28 cellular contexts compared by ENCODE assay signal in genomic region chr12:57708296-57708695, GRCh38.
"Had no signal": no experiment of that assay in that cellular context is flagged by ENCODE, and none has a peak within 500 bp of the region (broad histone marks: within the 10 kb centered on the region; RNA-seq: fewer than 3 reads in every experiment).

No MANE protein-coding gene starts in this region.

- H3K4me1 ChIP-seq: stomach, suprapubic skin, testis, thyroid gland, tibial artery, tibial nerve, transverse colon, upper lobe of left lung, upper lobe of right lung, uterus, vagina had no signal

- H3K27ac Mint-ChIP-seq: stimulated activated effector memory CD8-positive, alpha-beta T cell treated with anti-CD3 and anti-CD28 coated beads, Interleukin-12 subunit alpha, Interleukin-12 subunit beta, amount 100 ng/mL, for 72 hours; stimulated activated memory B cell treated with anti-CD40 and anti-IgM and Interleukin-4, amounts not matched to agents 10 μg/mL and 1 μg/mL and 100 μg/mL, for 72 hours; stimulated activated naive B cell treated with anti-CD40 and anti-IgM and Interleukin-4, amounts not matched to agents 10 μg/mL and 1 μg/mL and 100 μg/mL, for 72 hours; stimulated activated naive CD8-positive, alpha-beta T cell treated with anti-CD3 and anti-CD28 coated beads, Interleukin-15, Interleukin-2, amounts not matched to agents 100 ng/mL and 50 ng/mL, for 24 hours; type B pancreatic cell had no signal

- H3K9me3 ChIP-seq: suprapubic skin, testis, thoracic aorta, thyroid gland, transverse colon, upper lobe of right lung, vagina had no signal

- H3K36me3 ChIP-seq: uterus had no signal

- H3K9me3 Mint-ChIP-seq: stimulated activated effector memory CD8-positive, alpha-beta T cell treated with anti-CD3 and anti-CD28 coated beads, Interleukin-12 subunit alpha, Interleukin-12 subunit beta, amount 100 ng/mL, for 72 hours; stimulated activated memory B cell treated with anti-CD40 and anti-IgM and Interleukin-4, amounts not matched to agents 10 μg/mL and 1 μg/mL and 100 μg/mL, for 72 hours; stimulated activated naive B cell treated with anti-CD40 and anti-IgM and Interleukin-4, amounts not matched to agents 10 μg/mL and 1 μg/mL and 100 μg/mL, for 72 hours; stimulated activated naive CD8-positive, alpha-beta T cell treated with anti-CD3 and anti-CD28 coated beads, Interleukin-15, amount 100 ng/mL, for 72 hours; stimulated activated naive CD8-positive, alpha-beta T cell treated with anti-CD3 and anti-CD28 coated beads, Interleukin-15, Interleukin-2, amounts not matched to agents 100 ng/mL and 50 ng/mL, for 24 hours; type B pancreatic cell had no signal

- H3K4me3 ChIP-seq: stomach, suprapubic skin, testis, thoracic aorta, thyroid gland, tibial artery, tibial nerve, transverse colon, upper lobe of left lung, upper lobe of right lung, uterus, vagina had no signal

- H3K4me3 Mint-ChIP-seq: stimulated activated effector memory CD8-positive, alpha-beta T cell treated with anti-CD3 and anti-CD28 coated beads, Interleukin-12 subunit alpha, Interleukin-12 subunit beta, amount 100 ng/mL, for 72 hours; stimulated activated memory B cell treated with anti-CD40 and anti-IgM and Interleukin-4, amounts not matched to agents 10 μg/mL and 1 μg/mL and 100 μg/mL, for 72 hours; stimulated activated naive B cell treated with anti-CD40 and anti-IgM and Interleukin-4, amounts not matched to agents 10 μg/mL and 1 μg/mL and 100 μg/mL, for 72 hours; stimulated activated naive CD8-positive, alpha-beta T cell treated with anti-CD3 and anti-CD28 coated beads, Interleukin-15, amount 100 ng/mL, for 72 hours; stimulated activated naive CD8-positive, alpha-beta T cell treated with anti-CD3 and anti-CD28 coated beads, Interleukin-15, Interleukin-2, amounts not matched to agents 100 ng/mL and 50 ng/mL, for 24 hours; type B pancreatic cell had no signal

- H3K4me1 Mint-ChIP-seq: stimulated activated effector memory CD8-positive, alpha-beta T cell treated with anti-CD3 and anti-CD28 coated beads, Interleukin-12 subunit alpha, Interleukin-12 subunit beta, amount 100 ng/mL, for 72 hours; stimulated activated naive CD8-positive, alpha-beta T cell treated with anti-CD3 and anti-CD28 coated beads, Interleukin-15, amount 100 ng/mL, for 72 hours had no signal

- ATAC-seq: stimulated activated effector memory CD8-positive, alpha-beta T cell treated with anti-CD3 and anti-CD28 coated beads, Interleukin-12 subunit alpha, Interleukin-12 subunit beta, amount 100 ng/mL, for 72 hours; stimulated activated memory B cell treated with anti-CD40 and anti-IgM and Interleukin-4, amounts not matched to agents 10 μg/mL and 1 μg/mL and 100 μg/mL, for 72 hours; stimulated activated naive B cell treated with anti-CD40 and anti-IgM and Interleukin-4, amounts not matched to agents 10 μg/mL and 1 μg/mL and 100 μg/mL, for 72 hours; stimulated activated naive CD8-positive, alpha-beta T cell treated with anti-CD3 and anti-CD28 coated beads, Interleukin-15, amount 100 ng/mL, for 72 hours; stimulated activated naive CD8-positive, alpha-beta T cell treated with anti-CD3 and anti-CD28 coated beads, Interleukin-15, Interleukin-2, amounts not matched to agents 100 U/mL and 50 U/mL, for 24 hours; upper lobe of right lung had no signal

- DNase-seq: stimulated activated CD4-positive, alpha-beta T cell treated with anti-CD3 and anti-CD28 coated beads, Interleukin-2, amount 100 ng/mL, for 48 hours; stimulated activated CD4-positive, alpha-beta T cell treated with anti-CD3 and anti-CD28 coated beads, Interleukin-4, amount 100 ng/mL, for 1 hour; stimulated activated CD4-positive, alpha-beta T cell treated with anti-CD3 and anti-CD28 coated beads, Interleukin-4, amount 100 ng/mL, for 24 hours; stimulated activated CD4-positive, alpha-beta T cell treated with anti-CD3 and anti-CD28 coated beads, Interleukin-4, amount 100 ng/mL, for 4 hours; stimulated activated CD8-positive, alpha-beta memory T cell treated with anti-CD3 and anti-CD28 coated beads, Interleukin-4, amount 100 ng/mL, for 48 hours; stimulated activated naive B cell treated with anti-CD40 and anti-IgM and Interleukin-4, amounts not matched to agents 10 μg/mL and 1 μg/mL and 100 μg/mL, for 72 hours; stimulated activated naive CD4-positive, alpha-beta T cell; stimulated activated naive CD4-positive, alpha-beta T cell treated with Interleukin-2 at 50 U/mL for 16 hours; stimulated activated naive CD8-positive, alpha-beta T cell treated with anti-CD3 and anti-CD28 coated beads, Interleukin-15, amount 100 ng/mL, for 72 hours; stimulated activated naive CD8-positive, alpha-beta T cell treated with anti-CD3 and anti-CD28 coated beads, Interleukin-15, Interleukin-2, amounts not matched to agents 100 U/mL and 50 U/mL, for 24 hours; stomach; substantia nigra; testis; thyroid gland; tibial artery; transverse colon; upper lobe of left lung; upper lobe of right lung; uterus had no signal

- H3K27me3 ChIP-seq: stomach, suprapubic skin, testis, thyroid gland, tibial artery, tibial nerve, transverse colon, upper lobe of left lung, upper lobe of right lung, uterus, vagina had no signal

- H3K27me3 Mint-ChIP-seq: stimulated activated memory B cell treated with anti-CD40 and anti-IgM and Interleukin-4, amounts not matched to agents 10 μg/mL and 1 μg/mL and 100 μg/mL, for 72 hours; stimulated activated naive B cell treated with anti-CD40 and anti-IgM and Interleukin-4, amounts not matched to agents 10 μg/mL and 1 μg/mL and 100 μg/mL, for 72 hours; stimulated activated naive CD8-positive, alpha-beta T cell treated with anti-CD3 and anti-CD28 coated beads, Interleukin-15, amount 100 ng/mL, for 72 hours; stimulated activated naive CD8-positive, alpha-beta T cell treated with anti-CD3 and anti-CD28 coated beads, Interleukin-15, Interleukin-2, amounts not matched to agents 100 ng/mL and 50 ng/mL, for 24 hours; type B pancreatic cell had no signal

- H3K27ac ChIP-seq: stomach, suprapubic skin, testis, thoracic aorta, thyroid gland, tibial artery, tibial nerve, transverse colon, upper lobe of left lung, upper lobe of right lung, uterus, vagina had no signal

- FAIRE-seq: urothelium cell line had no signal
